In the genomic region with DNA sequence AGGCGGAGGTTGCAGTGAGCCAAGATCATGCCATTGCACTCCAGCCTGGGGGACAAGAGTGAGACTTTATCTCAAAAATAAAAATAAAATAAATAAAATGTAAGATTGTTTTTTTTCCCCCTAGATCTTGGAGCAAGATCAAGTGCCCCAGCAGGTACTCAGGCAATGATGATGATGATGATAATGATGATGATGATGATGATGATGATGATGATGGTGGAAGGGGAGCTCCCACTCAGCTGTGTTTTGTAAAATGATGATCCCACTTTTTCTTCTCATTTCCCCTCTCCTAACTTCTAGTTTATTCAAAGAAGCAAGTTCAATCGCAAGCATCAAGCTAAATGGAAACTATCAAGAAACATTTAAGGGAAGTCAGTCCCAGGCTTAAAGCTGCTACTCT, we compare ENCODE assay signal across 1 cellular context.
TF ChIP-seq lines count a peak whose summit lies in the region.

No MANE protein-coding gene starts in this region.

TF ChIP-seq in GM12878, 131 proteins besides CTCF, POLR2A, EP300 and RAD21:
- TF ChIP-seq SUPT20H (IDR thresholded peaks at IDR 0.05; ENCODE audit: borderline replicate concordance, control insufficient read depth, low read depth, low read length) (no peak), IKZF1 (conservative IDR thresholded peaks at IDR 0.05) (no peak), BHLHE40 (IDR thresholded peaks at IDR 0.05; ENCODE audit: borderline replicate concordance in 1 of 2, low read depth in 2 of 2, low read length in 1 of 2) (no peak), KLF5 (IDR thresholded peaks at IDR 0.05; ENCODE audit: partially characterized antibody) (no peak), TCF12 (IDR thresholded peaks at IDR 0.05; ENCODE audit: low read depth, low read length) (no peak), POLR2AphosphoS5 (IDR thresholded peaks at IDR 0.05; ENCODE audit: low read length) (no peak), SPI1 (IDR thresholded peaks at IDR 0.05; ENCODE audit: borderline replicate concordance, insufficient read depth, low read depth, low read length) (no peak), JUND (IDR thresholded peaks at IDR 0.05; ENCODE audit: low read depth, low read length) (no peak), CBFB (IDR thresholded peaks at IDR 0.05; ENCODE audit: low read depth) (no peak), NFYA (IDR thresholded peaks at IDR 0.05; ENCODE audit: borderline replicate concordance, low read depth, low read length) (no peak), SMAD1 (IDR thresholded peaks at IDR 0.05; ENCODE audit: low read depth, partially characterized antibody) (no peak), YY1 (IDR thresholded peaks at IDR 0.05; ENCODE audit: low read depth, low read length) (no peak), SMC3 (IDR thresholded peaks at IDR 0.05; ENCODE audit: borderline replicate concordance, low read length) (no peak), BRCA1 (IDR thresholded peaks at IDR 0.05; ENCODE audit: low read depth, low read length) (no peak), MYC (IDR thresholded peaks at IDR 0.05; ENCODE audit: insufficient read depth, insufficient read length, insufficient replicate concordance, low read length, severe bottlenecking) (no peak), RAD51 (IDR thresholded peaks at IDR 0.05) (no peak)
- TF ChIP-seq, protein P1, sequence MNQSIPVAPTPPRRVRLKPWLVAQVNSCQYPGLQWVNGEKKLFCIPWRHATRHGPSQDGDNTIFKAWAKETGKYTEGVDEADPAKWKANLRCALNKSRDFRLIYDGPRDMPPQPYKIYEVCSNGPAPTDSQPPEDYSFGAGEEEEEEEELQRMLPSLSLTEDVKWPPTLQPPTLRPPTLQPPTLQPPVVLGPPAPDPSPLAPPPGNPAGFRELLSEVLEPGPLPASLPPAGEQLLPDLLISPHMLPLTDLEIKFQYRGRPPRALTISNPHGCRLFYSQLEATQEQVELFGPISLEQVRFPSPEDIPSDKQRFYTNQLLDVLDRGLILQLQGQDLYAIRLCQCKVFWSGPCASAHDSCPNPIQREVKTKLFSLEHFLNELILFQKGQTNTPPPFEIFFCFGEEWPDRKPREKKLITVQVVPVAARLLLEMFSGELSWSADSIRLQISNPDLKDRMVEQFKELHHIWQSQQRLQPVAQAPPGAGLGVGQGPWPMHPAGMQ (IDR thresholded peaks at IDR 0.05; ENCODE audit: borderline replicate concordance), result no peak
- TF ChIP-seq, protein P2, sequence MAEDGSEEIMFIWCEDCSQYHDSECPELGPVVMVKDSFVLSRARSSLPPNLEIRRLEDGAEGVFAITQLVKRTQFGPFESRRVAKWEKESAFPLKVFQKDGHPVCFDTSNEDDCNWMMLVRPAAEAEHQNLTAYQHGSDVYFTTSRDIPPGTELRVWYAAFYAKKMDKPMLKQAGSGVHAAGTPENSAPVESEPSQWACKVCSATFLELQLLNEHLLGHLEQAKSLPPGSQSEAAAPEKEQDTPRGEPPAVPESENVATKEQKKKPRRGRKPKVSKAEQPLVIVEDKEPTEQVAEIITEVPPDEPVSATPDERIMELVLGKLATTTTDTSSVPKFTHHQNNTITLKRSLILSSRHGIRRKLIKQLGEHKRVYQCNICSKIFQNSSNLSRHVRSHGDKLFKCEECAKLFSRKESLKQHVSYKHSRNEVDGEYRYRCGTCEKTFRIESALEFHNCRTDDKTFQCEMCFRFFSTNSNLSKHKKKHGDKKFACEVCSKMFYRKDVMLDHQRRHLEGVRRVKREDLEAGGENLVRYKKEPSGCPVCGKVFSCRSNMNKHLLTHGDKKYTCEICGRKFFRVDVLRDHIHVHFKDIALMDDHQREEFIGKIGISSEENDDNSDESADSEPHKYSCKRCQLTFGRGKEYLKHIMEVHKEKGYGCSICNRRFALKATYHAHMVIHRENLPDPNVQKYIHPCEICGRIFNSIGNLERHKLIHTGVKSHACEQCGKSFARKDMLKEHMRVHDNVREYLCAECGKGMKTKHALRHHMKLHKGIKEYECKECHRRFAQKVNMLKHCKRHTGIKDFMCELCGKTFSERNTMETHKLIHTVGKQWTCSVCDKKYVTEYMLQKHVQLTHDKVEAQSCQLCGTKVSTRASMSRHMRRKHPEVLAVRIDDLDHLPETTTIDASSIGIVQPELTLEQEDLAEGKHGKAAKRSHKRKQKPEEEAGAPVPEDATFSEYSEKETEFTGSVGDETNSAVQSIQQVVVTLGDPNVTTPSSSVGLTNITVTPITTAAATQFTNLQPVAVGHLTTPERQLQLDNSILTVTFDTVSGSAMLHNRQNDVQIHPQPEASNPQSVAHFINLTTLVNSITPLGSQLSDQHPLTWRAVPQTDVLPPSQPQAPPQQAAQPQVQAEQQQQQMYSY (CRISPR knock-in tag; IDR thresholded peaks at IDR 0.05), result no peak
- TF ChIP-seq, protein P3, sequence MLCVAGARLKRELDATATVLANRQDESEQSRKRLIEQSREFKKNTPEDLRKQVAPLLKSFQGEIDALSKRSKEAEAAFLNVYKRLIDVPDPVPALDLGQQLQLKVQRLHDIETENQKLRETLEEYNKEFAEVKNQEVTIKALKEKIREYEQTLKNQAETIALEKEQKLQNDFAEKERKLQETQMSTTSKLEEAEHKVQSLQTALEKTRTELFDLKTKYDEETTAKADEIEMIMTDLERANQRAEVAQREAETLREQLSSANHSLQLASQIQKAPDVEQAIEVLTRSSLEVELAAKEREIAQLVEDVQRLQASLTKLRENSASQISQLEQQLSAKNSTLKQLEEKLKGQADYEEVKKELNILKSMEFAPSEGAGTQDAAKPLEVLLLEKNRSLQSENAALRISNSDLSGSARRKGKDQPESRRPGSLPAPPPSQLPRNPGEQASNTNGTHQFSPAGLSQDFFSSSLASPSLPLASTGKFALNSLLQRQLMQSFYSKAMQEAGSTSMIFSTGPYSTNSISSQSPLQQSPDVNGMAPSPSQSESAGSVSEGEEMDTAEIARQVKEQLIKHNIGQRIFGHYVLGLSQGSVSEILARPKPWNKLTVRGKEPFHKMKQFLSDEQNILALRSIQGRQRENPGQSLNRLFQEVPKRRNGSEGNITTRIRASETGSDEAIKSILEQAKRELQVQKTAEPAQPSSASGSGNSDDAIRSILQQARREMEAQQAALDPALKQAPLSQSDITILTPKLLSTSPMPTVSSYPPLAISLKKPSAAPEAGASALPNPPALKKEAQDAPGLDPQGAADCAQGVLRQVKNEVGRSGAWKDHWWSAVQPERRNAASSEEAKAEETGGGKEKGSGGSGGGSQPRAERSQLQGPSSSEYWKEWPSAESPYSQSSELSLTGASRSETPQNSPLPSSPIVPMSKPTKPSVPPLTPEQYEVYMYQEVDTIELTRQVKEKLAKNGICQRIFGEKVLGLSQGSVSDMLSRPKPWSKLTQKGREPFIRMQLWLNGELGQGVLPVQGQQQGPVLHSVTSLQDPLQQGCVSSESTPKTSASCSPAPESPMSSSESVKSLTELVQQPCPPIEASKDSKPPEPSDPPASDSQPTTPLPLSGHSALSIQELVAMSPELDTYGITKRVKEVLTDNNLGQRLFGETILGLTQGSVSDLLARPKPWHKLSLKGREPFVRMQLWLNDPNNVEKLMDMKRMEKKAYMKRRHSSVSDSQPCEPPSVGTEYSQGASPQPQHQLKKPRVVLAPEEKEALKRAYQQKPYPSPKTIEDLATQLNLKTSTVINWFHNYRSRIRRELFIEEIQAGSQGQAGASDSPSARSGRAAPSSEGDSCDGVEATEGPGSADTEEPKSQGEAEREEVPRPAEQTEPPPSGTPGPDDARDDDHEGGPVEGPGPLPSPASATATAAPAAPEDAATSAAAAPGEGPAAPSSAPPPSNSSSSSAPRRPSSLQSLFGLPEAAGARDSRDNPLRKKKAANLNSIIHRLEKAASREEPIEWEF (IDR thresholded peaks at IDR 0.05; ENCODE audit: insufficient replicate concordance, low read depth, low read length), result no peak
